Comparison of ENCODE assay signal across 8 cellular contexts in genomic region chr20:53949319-53949839, GRCh38.
A peak's percentile ranks its signal among the peaks of the same experiment; 100 is the strongest.
DNase-seq lines count a peak whose midpoint lies in the region; ATAC-seq and TF ChIP-seq lines count a peak whose summit lies in the region.

No MANE protein-coding gene starts in this region.

- no peaks in the 10 kb centered on the region for H3K9me3 Mint-ChIP-seq in activated naive CD4-positive, alpha-beta T cell treated with anti-CD3 and anti-CD28 coated beads, Interleukin-2, amount 50 U/mL, for 24 hours

- no peak for TF ChIP-seq POLR2A in erythroblast (IDR thresholded peaks at IDR 0.05; ENCODE audit: low read length)

- H3K4me3 Mint-ChIP-seq in activated naive CD4-positive, alpha-beta T cell treated with anti-CD3 and anti-CD28 coated beads, Interleukin-2, amount 50 U/mL, for 24 hours: peak overlapping the region; percentile 82

- H3K27me3 Mint-ChIP-seq in activated naive CD4-positive, alpha-beta T cell treated with anti-CD3 and anti-CD28 coated beads, Interleukin-2, amount 50 U/mL, for 24 hours: no peaks in the 10 kb centered on the region

- peak; percentile 88 for ATAC-seq in GM18909 (IDR thresholded peaks at IDR 0.05; ENCODE audit: poor library complexity, unreplicated experiment)
- peak; percentile 89 for ATAC-seq in HG03103 (IDR thresholded peaks at IDR 0.05; ENCODE audit: low read depth, unreplicated experiment)
- ATAC-seq in SK-N-SH treated with all-trans-retinoic acid at 6 μM for 48 hours: peak; percentile 91
- ATAC-seq in left lobe of liver: peak; percentile 25

- DNase-seq in left lobe of liver (ENCODE audit: low spot score) (no peak), erythroblast (lab: John Stamatoyannopoulos, UW) (no peak), retina (no peak)
- peak; percentile 52 for DNase-seq in stimulated activated CD8-positive, alpha-beta memory T cell treated with anti-CD3 and anti-CD28 coated beads, Interleukin-4, amount 100 ng/mL, for 24 hours (ENCODE audit: low read depth)

- H3K4me1 Mint-ChIP-seq in activated naive CD4-positive, alpha-beta T cell treated with anti-CD3 and anti-CD28 coated beads, Interleukin-2, amount 50 U/mL, for 24 hours: peaks cover 38% of the 10 kb centered on the region

- peak overlapping the region; percentile 94 for H3K27ac Mint-ChIP-seq in activated naive CD4-positive, alpha-beta T cell treated with anti-CD3 and anti-CD28 coated beads, Interleukin-2, amount 50 U/mL, for 24 hours

- H3K36me3 Mint-ChIP-seq in activated naive CD4-positive, alpha-beta T cell treated with anti-CD3 and anti-CD28 coated beads, Interleukin-2, amount 50 U/mL, for 24 hours: peaks cover 1% of the 10 kb centered on the region

TF ChIP-seq in SK-N-SH treated with all-trans-retinoic acid at 6 μM for 48 hours, 23 proteins besides CTCF, POLR2A, EP300 and RAD21:
- no peak for TF ChIP-seq ZNF565 (CRISPR knock-in tag; conservative IDR thresholded peaks at IDR 0.05; ENCODE audit: low read depth)
- no peak for TF ChIP-seq ZNF8 (CRISPR knock-in tag; IDR thresholded peaks at IDR 0.05)
- TF ChIP-seq PATZ1 (CRISPR knock-in tag; IDR thresholded peaks at IDR 0.05; ENCODE audit: borderline replicate concordance): no peak
- TF ChIP-seq TOX (CRISPR knock-in tag; IDR thresholded peaks at IDR 0.05; ENCODE audit: borderline replicate concordance): no peak
- TF ChIP-seq RARB (CRISPR knock-in tag; IDR thresholded peaks at IDR 0.05): no peak
- no peak for TF ChIP-seq GLIS3 (CRISPR knock-in tag; IDR thresholded peaks at IDR 0.05)
- TF ChIP-seq ESRRG (CRISPR knock-in tag; IDR thresholded peaks at IDR 0.05): no peak
- no peak for TF ChIP-seq OSR1 (CRISPR knock-in tag; IDR thresholded peaks at IDR 0.05)
- no peak for TF ChIP-seq ZNF70 (CRISPR knock-in tag; IDR thresholded peaks at IDR 0.05)
- TF ChIP-seq TCF4 (CRISPR knock-in tag; IDR thresholded peaks at IDR 0.05; ENCODE audit: borderline replicate concordance): no peak
- TF ChIP-seq PPARA (CRISPR knock-in tag; IDR thresholded peaks at IDR 0.05; ENCODE audit: borderline replicate concordance): no peak
- no peak for TF ChIP-seq SNAI2 (CRISPR knock-in tag; IDR thresholded peaks at IDR 0.05)

Comparison
In these comparisons a context has a peak if more than half of its experiments do, and no peak if none do; other contexts are left out.
1. ATAC-seq: peak in every context shown above with its lines; median percentile 91 in SK-N-SH treated with all-trans-retinoic acid at 6 μM for 48 hours; 89 in HG03103; 88 in GM18909; 25 in left lobe of liver.